ENCODE assay signal across 18 cellular contexts in the genomic region with DNA sequence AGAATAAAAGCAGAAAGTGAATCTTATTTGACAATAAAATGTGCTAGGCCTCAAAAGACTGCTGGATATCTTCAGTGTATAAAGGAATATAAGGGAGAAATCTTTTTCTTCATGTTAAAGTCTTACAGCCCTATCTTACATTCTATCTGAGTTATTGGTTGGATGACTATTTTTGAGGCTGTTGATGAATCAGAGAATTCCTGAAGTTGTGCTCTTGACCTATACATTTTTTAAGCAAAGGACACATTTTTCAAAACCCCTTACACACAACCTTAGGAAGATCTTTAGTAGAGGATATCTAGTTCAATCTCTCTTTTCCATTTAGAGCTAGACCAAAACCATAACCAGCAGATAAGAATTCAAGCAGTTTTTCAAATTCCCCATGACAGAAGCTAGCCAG. TPM values are rescaled to one million over a fixed set of nuclear protein-coding genes. Genes with fewer than 3 reads are reported as not detected.
DNase-seq lines count a peak whose midpoint lies in the region; ATAC-seq and TF ChIP-seq lines count a peak whose summit lies in the region.
"Had no signal": no experiment of that assay in that cellular context is flagged by ENCODE, and none has a peak within 500 bp of the region (broad histone marks: within the 10 kb centered on the region; RNA-seq: fewer than 3 reads in every experiment).

No MANE protein-coding gene starts in this region.

- no peaks in the 10 kb centered on the region for H3K4me1 ChIP-seq in HEK293 (ENCODE audit: control insufficient read depth, insufficient read depth, low read length)

- DNase-seq in BJ (ENCODE audit: low read depth) (peak; percentile 20), astrocyte of the spinal cord (ENCODE audit: low read depth, low spot score) (peak; percentile 9), iris pigment epithelial cell (ENCODE audit: low read depth) (peak; percentile 38), NCI-H2227 treated with DMSO at 0.1 percent for 48 hours (lab: John Stamatoyannopoulos, UW) (no peak)
- DNase-seq in activated naive CD8-positive, alpha-beta T cell treated with anti-CD3 and anti-CD28 coated beads for 36 hours = no peak
- no peak for DNase-seq in activated CD8-positive, alpha-beta memory T cell treated with anti-CD3 and anti-CD28 coated beads, Interleukin-2, amount 50 U/mL, for 4 hours
- no peak for DNase-seq in activated CD8-positive, alpha-beta memory T cell treated with anti-CD3 and anti-CD28 coated beads, Interleukin-2, amount 10 ng/mL, durations not matched to agents 7 days and 5 days
- DNase-seq: COR-L47, H9, Karpas-422, NCI-H1105, NCI-H1694, NCI-H226, NCI-H524 treated with DMSO at 0.1 percent for 48 hours, Right ventricle myocardium superior had no signal

- no peak for ATAC-seq in activated CD8-positive, alpha-beta memory T cell treated with anti-CD3 and anti-CD28 coated beads, Interleukin-2, amount 10 ng/mL, durations not matched to agents 7 days and 5 days

- TF ChIP-seq CTCF in BJ (IDR thresholded peaks at IDR 0.05; ENCODE audit: insufficient read depth, low read depth, low read length) (no peak), HEK293 (tag by site-specific recombination; IDR thresholded peaks at IDR 0.05) (no peak), astrocyte of the spinal cord (IDR thresholded peaks at IDR 0.05; ENCODE audit: low read depth, low read length) (no peak)

- H3K4me1 Mint-ChIP-seq in activated naive CD8-positive, alpha-beta T cell treated with anti-CD3 and anti-CD28 coated beads for 36 hours = no peaks in the 10 kb centered on the region
- no peaks in the 10 kb centered on the region for H3K4me1 Mint-ChIP-seq in activated CD8-positive, alpha-beta memory T cell treated with anti-CD3 and anti-CD28 coated beads, Interleukin-2, amount 10 ng/mL, durations not matched to agents 7 days and 5 days

- no peaks in the 10 kb centered on the region for H3K9me3 ChIP-seq in HEK293 (ENCODE audit: control insufficient read depth, insufficient read depth, low read depth, low read length)

- CTCF ChIA-PET in BJ (lab: Yijun Ruan, JAX) (no interaction called here), HEK293 (lab: Yijun Ruan, JAX) (interaction anchor here (1.0 kb wide), 1 partner anchor 39 kb away, joined by 3 read pairs; no protein-coding TSS in a partner anchor)
- CTCF ChIA-PET in activated CD8-positive, alpha-beta memory T cell treated with anti-CD3 and anti-CD28 coated beads, Interleukin-2, amount 10 ng/mL, durations not matched to agents 7 days and 5 days (lab: Charles Lee) = interaction anchor here (1.3 kb wide), 1 partner anchor 52 kb away, joined by 3 read pairs; no protein-coding TSS in a partner anchor

- no peaks in the 10 kb centered on the region for H3K27me3 ChIP-seq in BJ (ENCODE audit: control insufficient read depth, insufficient read depth, low read length)

- H3K4me3 Mint-ChIP-seq in activated naive CD8-positive, alpha-beta T cell treated with anti-CD3 and anti-CD28 coated beads for 36 hours = no peak overlapping the region
- H3K4me3 Mint-ChIP-seq in activated CD8-positive, alpha-beta memory T cell treated with anti-CD3 and anti-CD28 coated beads, Interleukin-2, amount 10 ng/mL, durations not matched to agents 7 days and 5 days = no peak overlapping the region
- H3K4me3 Mint-ChIP-seq: CD14-positive monocyte, H9 had no signal

- peaks cover 5% of the 10 kb centered on the region for H3K27me3 Mint-ChIP-seq in activated naive CD8-positive, alpha-beta T cell treated with anti-CD3 and anti-CD28 coated beads for 36 hours
- peaks cover 8% of the 10 kb centered on the region for H3K27me3 Mint-ChIP-seq in activated CD8-positive, alpha-beta memory T cell treated with anti-CD3 and anti-CD28 coated beads, Interleukin-2, amount 10 ng/mL, durations not matched to agents 7 days and 5 days

- H3K36me3 ChIP-seq in BJ (ENCODE audit: control insufficient read depth, insufficient read depth, low read length) = no peaks in the 10 kb centered on the region
- H3K36me3 ChIP-seq in HEK293 (ENCODE audit: control insufficient read depth in 2 of 2, insufficient read depth in 1 of 2, low read length in 2 of 2) = no peaks in the 10 kb centered on the region

- H3K9me3 Mint-ChIP-seq in activated naive CD8-positive, alpha-beta T cell treated with anti-CD3 and anti-CD28 coated beads for 36 hours = no peaks in the 10 kb centered on the region
- H3K9me3 Mint-ChIP-seq in activated CD8-positive, alpha-beta memory T cell treated with anti-CD3 and anti-CD28 coated beads, Interleukin-2, amount 10 ng/mL, durations not matched to agents 7 days and 5 days (ENCODE audit: low read depth) = no peaks in the 10 kb centered on the region

- H3K4me3 ChIP-seq in BJ (ENCODE audit: low read depth, low read length) = no peak overlapping the region
- H3K4me3 ChIP-seq in HEK293 (ENCODE audit: low read depth, low read length) = no peak overlapping the region
- no peak overlapping the region for H3K4me3 ChIP-seq in astrocyte of the spinal cord (ENCODE audit: low read depth, low read length)
- H3K4me3 ChIP-seq: SK-N-MC had no signal

- H3K27ac ChIP-seq in HEK293 (ENCODE audit: extremely low read depth, low read depth, low read length) = no peak overlapping the region
- H3K27ac ChIP-seq: SK-N-MC had no signal

- in situ Hi-C loops in astrocyte of the spinal cord (cut with HindIII; ENCODE audit: low sequenced_read_pairs) = no loop called here

- H3K36me3 Mint-ChIP-seq in activated naive CD8-positive, alpha-beta T cell treated with anti-CD3 and anti-CD28 coated beads for 36 hours = no peaks in the 10 kb centered on the region
- no peaks in the 10 kb centered on the region for H3K36me3 Mint-ChIP-seq in activated CD8-positive, alpha-beta memory T cell treated with anti-CD3 and anti-CD28 coated beads, Interleukin-2, amount 10 ng/mL, durations not matched to agents 7 days and 5 days
- H3K36me3 Mint-ChIP-seq: CD14-positive monocyte had no signal

- POLR2A ChIA-PET in BJ (lab: Charles Lee) (no interaction called here), HEK293 (lab: Yijun Ruan, JAX) (no interaction called here)

- no peak overlapping the region for H3K27ac Mint-ChIP-seq in activated naive CD8-positive, alpha-beta T cell treated with anti-CD3 and anti-CD28 coated beads for 36 hours
- no peak overlapping the region for H3K27ac Mint-ChIP-seq in activated CD8-positive, alpha-beta memory T cell treated with anti-CD3 and anti-CD28 coated beads, Interleukin-2, amount 10 ng/mL, durations not matched to agents 7 days and 5 days
- H3K27ac Mint-ChIP-seq: CD14-positive monocyte, H9 had no signal

TF ChIP-seq in HEK293, 187 proteins besides CTCF, POLR2A, EP300 and RAD21:
- peak; percentile 98 for TF ChIP-seq ZNF214 (tag by site-specific recombination; IDR thresholded peaks at IDR 0.05; ENCODE audit: borderline replicate concordance)
- TF ChIP-seq ZNF404 (tag by site-specific recombination; IDR thresholded peaks at IDR 0.05) = no peak
TF ChIP-seq in HEK293: peak in this region for 1.

RNA-seq across cellular contexts. Expression of a gene that starts 10.9 kb away (rescaled TPM):
- polyA plus RNA-seq in BJ (2011; rRNA removed) = 2.5 and 2.6 TPM in 2 replicates
- not detected in 2 replicates for polyA minus RNA-seq in BJ (2011; rRNA and poly(A)+ RNA removed)
- total RNA-seq in activated naive CD8-positive, alpha-beta T cell treated with anti-CD3 and anti-CD28 coated beads for 36 hours = not detected
- total RNA-seq in activated CD8-positive, alpha-beta memory T cell treated with anti-CD3 and anti-CD28 coated beads, Interleukin-2, amount 10 ng/mL, durations not matched to agents 7 days and 5 days = not detected
- total RNA-seq: H9, Right ventricle myocardium superior had no signal
- polyA plus RNA-seq: CD14-positive monocyte had no signal

RNA-seq across cellular contexts. Expression of a gene that starts 49.5 kb away (rescaled TPM):
- polyA plus RNA-seq in BJ (2011; rRNA removed) = 4.1 and 8.5 TPM in 2 replicates
- 18.8 and 19.1 TPM in 2 replicates for polyA minus RNA-seq in BJ (2011; rRNA and poly(A)+ RNA removed)
- total RNA-seq in activated naive CD8-positive, alpha-beta T cell treated with anti-CD3 and anti-CD28 coated beads for 36 hours = 10 to 100 TPM; 42.6 to 45.9 TPM
- total RNA-seq in activated CD8-positive, alpha-beta memory T cell treated with anti-CD3 and anti-CD28 coated beads, Interleukin-2, amount 10 ng/mL, durations not matched to agents 7 days and 5 days = 10 to 100 TPM; 47.9 to 58.5 TPM

Comparison
In these comparisons a context has a peak if more than half of its experiments do, and no peak if none do; other contexts are left out.
1. DNase-seq: peak in BJ (single experiment), astrocyte of the spinal cord (single experiment) and iris pigment epithelial cell (single experiment); none in activated naive CD8-positive, alpha-beta T cell treated with anti-CD3 and anti-CD28 coated beads for 36 hours (single experiment), activated CD8-positive, alpha-beta memory T cell treated with anti-CD3 and anti-CD28 coated beads, Interleukin-2, amount 50 U/mL, for 4 hours (single experiment), NCI-H2227 treated with DMSO at 0.1 percent for 48 hours (single experiment) and activated CD8-positive, alpha-beta memory T cell treated with anti-CD3 and anti-CD28 coated beads, Interleukin-2, amount 10 ng/mL, durations not matched to agents 7 days and 5 days (single experiment).